In genomic region chr17:65062168-65062915, GRCh38 we compare ENCODE assay signal across 11 cellular contexts. TPM values are rescaled to one million over a fixed set of nuclear protein-coding genes. Genes with fewer than 3 reads are reported as not detected.
DNase-seq lines count a peak whose midpoint lies in the region; ATAC-seq and TF ChIP-seq lines count a peak whose summit lies in the region.
"Had no signal": no experiment of that assay in that cellular context is flagged by ENCODE, and none has a peak within 500 bp of the region (broad histone marks: within the 10 kb centered on the region; RNA-seq: fewer than 3 reads in every experiment).

No MANE protein-coding gene starts in this region.

- TF ChIP-seq POLR2A in breast epithelium (IDR thresholded peaks at IDR 0.05), result no peak

- TF ChIP-seq CTCF in breast epithelium (IDR thresholded peaks at IDR 0.05), result no peak

- H3K27me3 ChIP-seq in breast epithelium, result no peaks in the 10 kb centered on the region

- intact Hi-C loops in breast epithelium (cut with DNase I; ENCODE audit: low total_unique reads), result no loop called here

- no peak for DNase-seq in breast epithelium (ENCODE audit: low spot score in 2 of 2)
- peak; percentile 54 for DNase-seq in kidney tubule cell (ENCODE audit: low spot score)
- DNase-seq in stimulated activated CD8-positive, alpha-beta memory T cell treated with anti-CD3 and anti-CD28 coated beads, Interleukin-4, amount 100 ng/mL, for 48 hours, result peak; percentile 8
- no peak for DNase-seq in GM19238 (ENCODE audit: insufficient read length, low spot score)
- DNase-seq in Ammon's horn (ENCODE audit: low spot score), result no peak
- no peak for DNase-seq in SKM-1 (lab: John Stamatoyannopoulos, UW; ENCODE audit: unreplicated experiment)
- DNase-seq: activated naive CD4-positive, alpha-beta T cell; NCI-H1105 treated with DMSO at 0.1 percent for 48 hours; stimulated activated naive CD4-positive, alpha-beta T cell had no signal

- no peaks in the 10 kb centered on the region for H3K9me3 ChIP-seq in breast epithelium

- TF ChIP-seq RAD21 in Ishikawa (IDR thresholded peaks at IDR 0.05; ENCODE audit: low read depth), result no peak

- H3K4me3 ChIP-seq in breast epithelium, result peak overlapping the region in 1 of 3 donors; percentile 6

- no peaks in the 10 kb centered on the region for H3K36me3 ChIP-seq in breast epithelium

- no peak for TF ChIP-seq EP300 in Ishikawa (IDR thresholded peaks at IDR 0.05; ENCODE audit: borderline replicate concordance)

- H3K27ac ChIP-seq in breast epithelium, result peak overlapping the region; percentile 81 to 86

- no peak for ATAC-seq in HG03280 (IDR thresholded peaks at IDR 0.05; ENCODE audit: unreplicated experiment)

- H3K4me1 ChIP-seq in breast epithelium, result peaks cover 2 to 10% of the 10 kb centered on the region in 2 donors

TF ChIP-seq in Ishikawa, 13 proteins besides CTCF, POLR2A, EP300 and RAD21:
- TF ChIP-seq CEBPB (IDR thresholded peaks at IDR 0.05) (peak; percentile 54), MAX (IDR thresholded peaks at IDR 0.05) (no peak)
TF ChIP-seq in Ishikawa: peak in this region for 1.

RNA-seq across cellular contexts. Expression of gene GNA13, which starts 5.8 kb away (rescaled TPM):
- 10 to 100 TPM; 42.9 to 74.6 (median 47.8) TPM for total RNA-seq in breast epithelium

Comparison
In these comparisons a context has a peak if more than half of its experiments do, and no peak if none do; other contexts are left out.
1. DNase-seq: peak in kidney tubule cell (single experiment) and stimulated activated CD8-positive, alpha-beta memory T cell treated with anti-CD3 and anti-CD28 coated beads, Interleukin-4, amount 100 ng/mL, for 48 hours (single experiment); none in breast epithelium (0 of 2), GM19238 (single experiment), Ammon's horn (single experiment) and SKM-1 (single experiment).